20 cellular contexts compared by ENCODE assay signal in the genomic region with DNA sequence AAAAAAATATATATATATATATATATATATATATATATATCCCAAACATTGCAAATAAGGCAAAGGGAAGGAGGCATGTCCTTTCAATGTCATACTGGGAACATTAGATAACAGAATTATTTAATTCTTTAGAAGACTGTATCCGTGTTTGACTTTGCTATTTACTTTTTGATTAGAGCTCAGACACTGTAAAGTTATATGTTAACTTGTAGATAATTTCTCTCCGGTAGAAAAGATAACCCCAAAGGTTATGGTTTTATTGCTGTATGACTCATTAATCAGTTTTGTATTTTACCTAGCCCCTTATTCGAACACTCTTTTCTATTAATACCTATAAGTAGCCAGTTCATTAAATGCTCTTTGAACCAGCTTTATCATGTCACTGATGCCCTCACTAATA.
"Had no signal": no experiment of that assay in that cellular context is flagged by ENCODE, and none has a peak within 500 bp of the region (broad histone marks: within the 10 kb centered on the region; RNA-seq: fewer than 3 reads in every experiment).

No MANE protein-coding gene starts in this region.

- H3K4me3 Mint-ChIP-seq: natural killer cell had no signal

- ATAC-seq: left cardiac atrium, left ventricle myocardium superior, lower lobe of right lung, natural killer cell had no signal

- DNase-seq: dorsolateral prefrontal cortex; effector CD4-positive, alpha-beta T cell; left cardiac atrium; left ventricle myocardium superior; lower lobe of right lung; natural killer cell; occipital lobe; ovary; right lobe of liver; stimulated activated CD4-positive, alpha-beta T cell treated with anti-CD3 and anti-CD28 coated beads, Interleukin-12 subunit alpha, Interleukin-12 subunit beta, amount 100 ng/mL, for 4 hours; stimulated activated CD4-positive, alpha-beta T cell treated with anti-CD3 and anti-CD28 coated beads, Interleukin-1b, Interleukin-23, amount 100 ng/mL, for 48 hours; stimulated activated CD4-positive, alpha-beta T cell treated with anti-CD3 and anti-CD28 coated beads, Interleukin-4, amount 100 ng/mL, for 1 hour; stimulated activated CD8-positive, alpha-beta memory T cell treated with anti-CD3 and anti-CD28 coated beads, Interleukin-4, amount 100 ng/mL, for 48 hours; stimulated activated naive CD4-positive, alpha-beta T cell treated with Interleukin-2 at 50 U/mL for 16 hours; stomach; thyroid gland; trophoblast cell had no signal

- H3K9me3 ChIP-seq: lower lobe of right lung, ovary, right lobe of liver, stomach, thyroid gland, vagina had no signal

- H3K4me3 ChIP-seq: dorsolateral prefrontal cortex, lower lobe of right lung, ovary, right lobe of liver, smooth muscle cell, stomach, thyroid gland, vagina had no signal

- H3K9me3 Mint-ChIP-seq: natural killer cell had no signal

- H3K27me3 ChIP-seq: ovary, right lobe of liver, stomach, thyroid gland, vagina had no signal

- H3K27ac Mint-ChIP-seq: natural killer cell had no signal

- H3K27ac ChIP-seq: dorsolateral prefrontal cortex, lower lobe of right lung, ovary, right lobe of liver, thyroid gland, vagina had no signal

- H3K36me3 ChIP-seq: lower lobe of right lung, ovary, right lobe of liver, stomach, thyroid gland, vagina had no signal

- H3K4me2 ChIP-seq: smooth muscle cell had no signal

- FAIRE-seq: frontal cortex had no signal

- H3K4me1 ChIP-seq: lower lobe of right lung, right lobe of liver, thyroid gland, vagina had no signal

- H3K36me3 Mint-ChIP-seq: natural killer cell had no signal

- H3K4me1 Mint-ChIP-seq: natural killer cell had no signal
